8 cellular contexts compared by ENCODE assay signal in the genomic region with DNA sequence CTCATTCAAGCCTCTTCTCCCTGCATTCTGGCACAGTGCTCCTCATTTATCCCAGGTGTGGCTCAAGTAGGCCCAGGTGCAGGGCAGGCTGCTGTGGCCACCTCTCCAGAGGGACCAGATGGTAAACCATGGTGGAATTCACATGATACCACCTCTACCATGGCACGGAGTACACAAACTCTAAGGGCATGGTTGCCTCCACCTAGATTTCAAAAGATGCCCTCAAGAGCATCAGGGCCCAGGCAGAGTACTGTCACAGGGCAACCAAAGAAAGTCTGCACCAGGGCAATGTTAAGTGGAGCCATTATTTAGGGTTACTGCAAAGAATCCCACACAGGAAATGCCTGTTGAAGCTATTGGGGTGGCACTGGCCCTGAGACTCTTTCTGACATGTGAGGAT.
"Had no signal": no experiment of that assay in that cellular context is flagged by ENCODE, and none has a peak within 500 bp of the region (broad histone marks: within the 10 kb centered on the region; RNA-seq: fewer than 3 reads in every experiment).

No MANE protein-coding gene starts in this region.

- DNase-seq: GM23248, GOT3, H9, HCEC 1CT, IMR-90, KBM-7 had no signal

- H3K9me3 Mint-ChIP-seq: H9 had no signal

- H3K4me1 Mint-ChIP-seq: H9 had no signal

- H3K4me3 ChIP-seq: GM23248 had no signal

- H3K27ac ChIP-seq: GM23248, HL-60, KMS-11 had no signal

- H3K4me2 ChIP-seq: KMS-11 had no signal

- H3K27ac Mint-ChIP-seq: H9 had no signal

- H3K4me3 Mint-ChIP-seq: H9 had no signal

- H3K9ac ChIP-seq: GM23248, KMS-11 had no signal

- H2AFZ ChIP-seq: GM23248 had no signal
